In genomic region chr9:41189217-41189616, GRCh38 we compare ENCODE assay signal across 8 cellular contexts. TPM values are rescaled to one million over a fixed set of nuclear protein-coding genes. Genes with fewer than 3 reads are reported as not detected.
DNase-seq lines count a peak whose midpoint lies in the region; ATAC-seq, FAIRE-seq and TF ChIP-seq lines count a peak whose summit lies in the region.
"Not testable (repeated sequence)": the region's sequence is repeated elsewhere in the genome, so short reads cannot be mapped to it uniquely, and the experiment has no call there.

ZNG1F (minus strand) TSS chr9:41189317; CDS start chr9:41189258, 59 bp downstream.

- POLR2A ChIA-PET in GM12878 (lab: Charles Lee), result not testable (repeated sequence)

- BruUV-seq in GM12878 (replicated peaks; lab: Mats Ljungman, UMichigan), result not testable (repeated sequence)

- TF ChIP-seq POLR2A in GM12878 (IDR thresholded peaks at IDR 0.05; ENCODE audit: low read depth, low read length); thyroid gland (IDR thresholded peaks at IDR 0.05): not testable (repeated sequence)

- H3K9me3 Mint-ChIP-seq in GM23338; activated CD8-positive, alpha-beta memory T cell treated with anti-CD3 and anti-CD28 coated beads, Interleukin-2, amount 10 ng/mL, durations not matched to agents 7 days and 5 days (ENCODE audit: low read depth); effector memory CD8-positive, alpha-beta T cell; memory B cell: not testable (repeated sequence)

- intact Hi-C loops in GM12878 (cut with micrococcal nuclease; ENCODE audit: unreplicated experiment); thyroid gland (cut with DNase I): not testable (repeated sequence)

- TF ChIP-seq RAD21 in GM12878 (IDR thresholded peaks at IDR 0.05; ENCODE audit: insufficient read depth, low read depth, low read length), result not testable (repeated sequence)

- not testable (repeated sequence) for DNase-seq in GM23338 (ENCODE audit: low spot score); SJCRH30; activated CD8-positive, alpha-beta memory T cell treated with anti-CD3 and anti-CD28 coated beads, Interleukin-2, amount 10 ng/mL, durations not matched to agents 7 days and 5 days; GM12878 (ENCODE audit: low read depth, low spot score); effector memory CD8-positive, alpha-beta T cell; memory B cell (ENCODE audit: low spot score in 2 of 2); pulmonary artery endothelial cell (ENCODE audit: low read depth, low spot score); thyroid gland

- H3K4me2 ChIP-seq in GM23338; GM12878 (ENCODE audit: control insufficient read depth, insufficient read depth): not testable (repeated sequence)

- RAD21 ChIA-PET in GM12878 (lab: Charles Lee; ENCODE audit: unreplicated experiment), result not testable (repeated sequence)

- H3K9ac ChIP-seq in GM12878 (ENCODE audit: control insufficient read depth, insufficient read depth, low read length), result not testable (repeated sequence)

- H3K27ac ChIP-seq in GM23338 (ENCODE audit: low read depth); SJCRH30; GM12878 (ENCODE audit: control insufficient read depth, insufficient read depth); thyroid gland: not testable (repeated sequence)

- not testable (repeated sequence) for TF ChIP-seq CTCF in GM23338 (conservative IDR thresholded peaks at IDR 0.05; ENCODE audit: low read depth in 2 of 2); GM12878 (IDR thresholded peaks at IDR 0.05 in 2 of 3, conservative IDR thresholded peaks at IDR 0.05 in 1 of 3; ENCODE audit: control insufficient read depth in 2 of 3, extremely low read depth in 1 of 3, insufficient read depth in 1 of 3, low read depth in 3 of 3, low read length in 3 of 3); thyroid gland (IDR thresholded peaks at IDR 0.05)

- WGBS in GM12878 (ENCODE audit: insufficient coverage, insufficient replicate concordance, low lambda C conversion rate, missing lambda C conversion rate), result no CpG with 5 or more reads among the region's 31 CpGs
- WGBS in thyroid gland, 2 donors, result no CpG with 5 or more reads among the region's 31 CpGs

- not testable (repeated sequence) for H3F3A ChIP-seq in GM23338 (replicated peaks; ENCODE audit: low read depth)

- H3K27me3 ChIP-seq in GM23338 (ENCODE audit: insufficient read depth); SJCRH30; GM12878 (replicated peaks in 1 of 2; ENCODE audit: control insufficient read depth in 2 of 2, insufficient read depth in 2 of 2, low read length in 1 of 2); thyroid gland: not testable (repeated sequence)

- not testable (repeated sequence) for H3K9me3 ChIP-seq in SJCRH30 (replicated peaks); GM12878 (replicated peaks; ENCODE audit: control insufficient read depth, insufficient read depth, low read length); thyroid gland

- not testable (repeated sequence) for H2AFZ ChIP-seq in GM23338; GM12878 (ENCODE audit: control insufficient read depth, low read depth, low read length)

- H3K27me3 Mint-ChIP-seq in GM23338 (ENCODE audit: insufficient read depth, low read depth, poor library complexity); activated CD8-positive, alpha-beta memory T cell treated with anti-CD3 and anti-CD28 coated beads, Interleukin-2, amount 10 ng/mL, durations not matched to agents 7 days and 5 days; effector memory CD8-positive, alpha-beta T cell; memory B cell: not testable (repeated sequence)

- not testable (repeated sequence) for H4K20me1 ChIP-seq in GM23338 (replicated peaks; ENCODE audit: insufficient read depth); GM12878 (ENCODE audit: control insufficient read depth, insufficient read depth)

- not testable (repeated sequence) for H3K79me2 ChIP-seq in GM23338 (replicated peaks; ENCODE audit: insufficient read depth); GM12878 (ENCODE audit: control insufficient read depth, insufficient read depth, low read length)

- H3K36me3 ChIP-seq in GM23338 (ENCODE audit: insufficient read depth); SJCRH30; GM12878 (ENCODE audit: control insufficient read depth in 2 of 2, insufficient read depth in 2 of 2, low read length in 1 of 2); thyroid gland: not testable (repeated sequence)

- not testable (repeated sequence) for H3K4me1 Mint-ChIP-seq in GM23338; activated CD8-positive, alpha-beta memory T cell treated with anti-CD3 and anti-CD28 coated beads, Interleukin-2, amount 10 ng/mL, durations not matched to agents 7 days and 5 days; effector memory CD8-positive, alpha-beta T cell (ENCODE audit: low read depth in 2 of 2); memory B cell

- ATAC-seq in GM23338; activated CD8-positive, alpha-beta memory T cell treated with anti-CD3 and anti-CD28 coated beads, Interleukin-2, amount 10 ng/mL, durations not matched to agents 7 days and 5 days; GM12878: not testable (repeated sequence)
- peak; percentile 32 for ATAC-seq in effector memory CD8-positive, alpha-beta T cell (replicated peaks)
- ATAC-seq in memory B cell (ENCODE audit: low read depth), result peak; percentile 26

- H3K9me2 ChIP-seq in GM23338 (ENCODE audit: insufficient read depth), result not testable (repeated sequence)

- CTCF ChIA-PET in activated CD8-positive, alpha-beta memory T cell treated with anti-CD3 and anti-CD28 coated beads, Interleukin-2, amount 10 ng/mL, durations not matched to agents 7 days and 5 days (lab: Charles Lee); GM12878 (lab: Yijun Ruan, JAX): not testable (repeated sequence)

- H3K36me3 Mint-ChIP-seq in GM23338 (ENCODE audit: low read depth); activated CD8-positive, alpha-beta memory T cell treated with anti-CD3 and anti-CD28 coated beads, Interleukin-2, amount 10 ng/mL, durations not matched to agents 7 days and 5 days; effector memory CD8-positive, alpha-beta T cell (ENCODE audit: insufficient read depth); memory B cell: not testable (repeated sequence)

- not testable (repeated sequence) for H3K4me3 ChIP-seq in GM23338; SJCRH30; GM12878; thyroid gland (replicated peaks in 1 of 3)

- not testable (repeated sequence) for FAIRE-seq in GM12878 (lab: Jason Lieb, UNC)

- SMC1A ChIA-PET in GM12878 (lab: Charles Lee; ENCODE audit: uncharacterized antibody, unreplicated experiment), result not testable (repeated sequence)

- not testable (repeated sequence) for H3K4me3 Mint-ChIP-seq in GM23338; activated CD8-positive, alpha-beta memory T cell treated with anti-CD3 and anti-CD28 coated beads, Interleukin-2, amount 10 ng/mL, durations not matched to agents 7 days and 5 days; effector memory CD8-positive, alpha-beta T cell; memory B cell

- H3K27ac Mint-ChIP-seq in GM23338; activated CD8-positive, alpha-beta memory T cell treated with anti-CD3 and anti-CD28 coated beads, Interleukin-2, amount 10 ng/mL, durations not matched to agents 7 days and 5 days; effector memory CD8-positive, alpha-beta T cell; memory B cell: not testable (repeated sequence)

- not testable (repeated sequence) for TF ChIP-seq EP300 in GM12878 (IDR thresholded peaks at IDR 0.05; ENCODE audit: borderline replicate concordance in 1 of 2, control insufficient read depth in 1 of 2, low read depth in 2 of 2, low read length in 2 of 2)

- in situ Hi-C loops in GM12878 (cut with MboI), result not testable (repeated sequence)

- H3K4me1 ChIP-seq in GM23338 (ENCODE audit: insufficient read depth); SJCRH30; GM12878 (ENCODE audit: control insufficient read depth, insufficient read depth, low read length); thyroid gland: not testable (repeated sequence)

RNA-seq across cellular contexts. Expression of gene ZNG1F, which starts in this region (rescaled TPM):
- total RNA-seq in GM23338 (2014; rRNA removed; shearing (Covaris generic)), result 7.7 and 13.3 TPM in 2 replicates
- 14.0 and 18.3 TPM in 2 replicates for polyA plus RNA-seq in GM23338 (2016; fragmentation: Nextera tagmentation; extraction: Ambion mirVana)
- total RNA-seq in SJCRH30 (2014; rRNA removed; shearing (Covaris generic)), result 16.8 and 36.0 TPM in 2 replicates
- 10 to 100 TPM; 14.1 to 14.3 TPM for total RNA-seq in activated CD8-positive, alpha-beta memory T cell treated with anti-CD3 and anti-CD28 coated beads, Interleukin-2, amount 10 ng/mL, durations not matched to agents 7 days and 5 days
- total RNA-seq in GM12878 (2013; cell fraction: nucleolus; rRNA removed), result 144 and 145 TPM in 2 replicates
- 11.7 and 14.6 TPM in 2 replicates for total RNA-seq in GM12878 (2014; rRNA removed)
- 24.5 and 34.6 TPM in 2 replicates for total RNA-seq in GM12878 (2014; rRNA removed; fragmentation: Illumina TruSeq; extraction: Trizol)
- total RNA-seq in GM12878 (2021), result 7.8 and 13.0 TPM in 2 replicates
- 8.8 TPM for polyA plus RNA-seq in GM12878 (2011; ENCODE audit: low read depth)
- polyA plus RNA-seq in GM12878 (2011; rRNA removed), result 22.8 and 26.4 TPM in 2 replicates
- polyA plus RNA-seq in GM12878 (2011; cell fraction: cytosol; rRNA removed), result 4.1 and 6.7 TPM in 2 replicates
- polyA plus RNA-seq in GM12878 (2011; cell fraction: nucleus; rRNA removed), result 44.6 and 53.4 TPM in 2 replicates
- 13.2 and 15.6 TPM in 2 replicates for polyA plus RNA-seq in GM12878 (2012)
- 26.4 and 30.6 TPM in 2 replicates for polyA plus RNA-seq in GM12878 (2014; fragmentation: Illumina TruSeq; extraction: Trizol)
- 10 to 100 TPM; 16.1 to 18.3 TPM for polyA plus RNA-seq in GM12878 (2014; fragmentation: Nextera tagmentation; extraction: Ambion mirVana)
- 10.8 and 29.9 TPM in 2 replicates for polyA plus RNA-seq in GM12878 (2014; rRNA removed)
- polyA plus RNA-seq in GM12878 (2016; fragmentation: Nextera tagmentation; extraction: Ambion mirVana), result 10 to 100 TPM; 14.5 to 16.1 TPM
- polyA minus RNA-seq in GM12878 (2011; rRNA and poly(A)+ RNA removed), result 26.4 and 33.4 TPM in 2 replicates
- polyA minus RNA-seq in GM12878 (2011; cell fraction: cytosol; rRNA and poly(A)+ RNA removed), result 1.6 and 1.9 TPM in 2 replicates
- 34.8 and 88.2 TPM in 2 replicates for polyA minus RNA-seq in GM12878 (2011; cell fraction: nucleus; rRNA and poly(A)+ RNA removed)
- 14.7 and 20.4 TPM in 2 replicates for total RNA-seq in pulmonary artery endothelial cell
- total RNA-seq in thyroid gland, result 10 to 100 TPM; 12.3 to 23.7 (median 13.4) TPM
